In genomic region chr21:24045775-24046215, GRCh38 we compare ENCODE assay signal across 8 cellular contexts.
DNase-seq lines count a peak whose midpoint lies in the region; ATAC-seq and TF ChIP-seq lines count a peak whose summit lies in the region.

No MANE protein-coding gene starts in this region.

- H3K4me1 ChIP-seq in sigmoid colon: peaks cover 0 to 15% (median 2%) of the 10 kb centered on the region in 4 donors

- H3K27me3 ChIP-seq in sigmoid colon: no peaks in the 10 kb centered on the region

- H3K4me3 ChIP-seq in sigmoid colon: no peak overlapping the region

- H3K36me3 ChIP-seq in sigmoid colon: no peaks in the 10 kb centered on the region

- TF ChIP-seq CTCF in sigmoid colon (IDR thresholded peaks at IDR 0.05): no peak

- ATAC-seq in Right ventricle myocardium superior (ENCODE audit: poor library complexity): peak; percentile 95

- no peak for TF ChIP-seq EP300 in sigmoid colon (IDR thresholded peaks at IDR 0.05)

- WGBS in sigmoid colon, 2 donors: 5 to 7% methylated on average over 2 of the region's 2 CpGs

- no peaks in the 10 kb centered on the region for H3K9me3 ChIP-seq in sigmoid colon

- intact Hi-C loops in Right ventricle myocardium superior (cut with DNase I): no loop called here
- intact Hi-C loops in sigmoid colon (cut with DNase I): no loop called here

- DNase-seq in ELR (ENCODE audit: low read depth) (peak; percentile 78), Kasumi-1 (lab: John Stamatoyannopoulos, UW) (peak; percentile 17 to 27), Right ventricle myocardium superior (peak; percentile 86), sigmoid colon (peak; percentile 70), 8988T (no peak), NCI-H2081 treated with DMSO at 0.1 percent for 48 hours (lab: John Stamatoyannopoulos, UW) (no peak), mesenteric fat pad (ENCODE audit: low spot score) (no peak)
- peak; percentile 0 to 1 for DNase-seq in activated CD4-positive, alpha-beta T cell treated with anti-CD3 and anti-CD28 coated beads, Interleukin-2, amount 50 U/mL, for 4 hours

- TF ChIP-seq POLR2A in sigmoid colon (IDR thresholded peaks at IDR 0.05): no peak

- H3K27ac ChIP-seq in sigmoid colon: no peak overlapping the region

Comparison
In these comparisons a context has a peak if more than half of its experiments do, and no peak if none do; other contexts are left out.
1. DNase-seq: peak in ELR (single experiment), Kasumi-1 (2 of 2), activated CD4-positive, alpha-beta T cell treated with anti-CD3 and anti-CD28 coated beads, Interleukin-2, amount 50 U/mL, for 4 hours (2 of 2), Right ventricle myocardium superior (single experiment) and sigmoid colon (single experiment); none in 8988T (single experiment), NCI-H2081 treated with DMSO at 0.1 percent for 48 hours (single experiment) and mesenteric fat pad (single experiment).